Comparison of ENCODE assay signal across 1 cellular context in the genomic region with DNA sequence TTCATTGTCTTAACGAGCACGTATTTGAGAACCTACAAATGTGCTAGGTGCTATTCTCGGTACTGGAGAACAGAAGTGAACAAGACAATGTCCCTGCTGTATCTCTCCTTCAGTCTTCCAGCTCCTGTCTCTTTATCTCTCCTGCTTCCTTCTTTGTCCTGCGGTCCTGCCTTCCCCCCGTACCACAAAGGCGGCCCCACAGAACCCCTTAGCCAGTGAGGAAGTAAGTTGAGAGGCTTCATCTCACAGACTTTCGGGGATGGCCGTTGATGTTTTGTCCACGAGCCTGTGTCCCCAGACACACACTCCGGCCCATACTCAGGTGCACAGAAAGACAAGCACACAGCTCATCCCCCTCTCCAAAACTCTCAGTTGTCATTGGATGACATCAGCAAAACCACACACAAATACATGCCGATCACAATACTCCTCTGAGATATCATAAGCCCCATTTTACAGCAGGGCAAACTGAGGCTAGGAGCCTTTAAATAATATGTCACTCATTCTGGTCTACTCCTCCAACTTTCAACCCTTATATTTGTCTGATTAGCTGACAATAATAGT.
A peak's percentile ranks its signal among the peaks of the same experiment; 100 is the strongest.
TF ChIP-seq lines count a peak whose summit lies in the region.

No MANE protein-coding gene starts in this region.

TF ChIP-seq in K562, 482 proteins besides CTCF, POLR2A, EP300 and RAD21 (continued from another document and continues in another):
- TF ChIP-seq TSC22D4 (tag; IDR thresholded peaks at IDR 0.05): no peak
- no peak for TF ChIP-seq ZNF589 (CRISPR knock-in tag; IDR thresholded peaks at IDR 0.05; ENCODE audit: low read depth)
- TF ChIP-seq CHD2 (IDR thresholded peaks at IDR 0.05; ENCODE audit: low read depth, low read length): no peak
- TF ChIP-seq, protein P1, sequence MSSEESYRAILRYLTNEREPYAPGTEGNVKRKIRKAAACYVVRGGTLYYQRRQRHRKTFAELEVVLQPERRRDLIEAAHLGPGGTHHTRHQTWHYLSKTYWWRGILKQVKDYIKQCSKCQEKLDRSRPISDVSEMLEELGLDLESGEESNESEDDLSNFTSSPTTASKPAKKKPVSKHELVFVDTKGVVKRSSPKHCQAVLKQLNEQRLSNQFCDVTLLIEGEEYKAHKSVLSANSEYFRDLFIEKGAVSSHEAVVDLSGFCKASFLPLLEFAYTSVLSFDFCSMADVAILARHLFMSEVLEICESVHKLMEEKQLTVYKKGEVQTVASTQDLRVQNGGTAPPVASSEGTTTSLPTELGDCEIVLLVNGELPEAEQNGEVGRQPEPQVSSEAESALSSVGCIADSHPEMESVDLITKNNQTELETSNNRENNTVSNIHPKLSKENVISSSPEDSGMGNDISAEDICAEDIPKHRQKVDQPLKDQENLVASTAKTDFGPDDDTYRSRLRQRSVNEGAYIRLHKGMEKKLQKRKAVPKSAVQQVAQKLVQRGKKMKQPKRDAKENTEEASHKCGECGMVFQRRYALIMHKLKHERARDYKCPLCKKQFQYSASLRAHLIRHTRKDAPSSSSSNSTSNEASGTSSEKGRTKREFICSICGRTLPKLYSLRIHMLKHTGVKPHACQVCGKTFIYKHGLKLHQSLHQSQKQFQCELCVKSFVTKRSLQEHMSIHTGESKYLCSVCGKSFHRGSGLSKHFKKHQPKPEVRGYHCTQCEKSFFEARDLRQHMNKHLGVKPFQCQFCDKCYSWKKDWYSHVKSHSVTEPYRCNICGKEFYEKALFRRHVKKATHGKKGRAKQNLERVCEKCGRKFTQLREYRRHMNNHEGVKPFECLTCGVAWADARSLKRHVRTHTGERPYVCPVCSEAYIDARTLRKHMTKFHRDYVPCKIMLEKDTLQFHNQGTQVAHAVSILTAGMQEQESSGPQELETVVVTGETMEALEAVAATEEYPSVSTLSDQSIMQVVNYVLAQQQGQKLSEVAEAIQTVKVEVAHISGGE (CRISPR knock-in tag; IDR thresholded peaks at IDR 0.05): no peak
- no peak for TF ChIP-seq E2F8 (IDR thresholded peaks at IDR 0.05; ENCODE audit: low read depth, partially characterized antibody)
- no peak for TF ChIP-seq RHOXF2B (CRISPR knock-in tag; conservative IDR thresholded peaks at IDR 0.05)
- TF ChIP-seq JUN (IDR thresholded peaks at IDR 0.05; ENCODE audit: borderline replicate concordance, low read depth, low read length): no peak
- 0 out of 2 replicates have a peak, but pooled peaks have one; percentile 19 for TF ChIP-seq JUN (CRISPR knock-in tag; IDR thresholded peaks at IDR 0.05; ENCODE audit: borderline replicate concordance)
- no peak for TF ChIP-seq CEBPZ (IDR thresholded peaks at IDR 0.05; ENCODE audit: borderline replicate concordance, low read depth, low read length)
- TF ChIP-seq CHD4 (IDR thresholded peaks at IDR 0.05; ENCODE audit: insufficient read depth, insufficient replicate concordance, low read depth, low read length, poor library complexity, severe bottlenecking): peak; percentile 98
- TF ChIP-seq, protein P2, sequence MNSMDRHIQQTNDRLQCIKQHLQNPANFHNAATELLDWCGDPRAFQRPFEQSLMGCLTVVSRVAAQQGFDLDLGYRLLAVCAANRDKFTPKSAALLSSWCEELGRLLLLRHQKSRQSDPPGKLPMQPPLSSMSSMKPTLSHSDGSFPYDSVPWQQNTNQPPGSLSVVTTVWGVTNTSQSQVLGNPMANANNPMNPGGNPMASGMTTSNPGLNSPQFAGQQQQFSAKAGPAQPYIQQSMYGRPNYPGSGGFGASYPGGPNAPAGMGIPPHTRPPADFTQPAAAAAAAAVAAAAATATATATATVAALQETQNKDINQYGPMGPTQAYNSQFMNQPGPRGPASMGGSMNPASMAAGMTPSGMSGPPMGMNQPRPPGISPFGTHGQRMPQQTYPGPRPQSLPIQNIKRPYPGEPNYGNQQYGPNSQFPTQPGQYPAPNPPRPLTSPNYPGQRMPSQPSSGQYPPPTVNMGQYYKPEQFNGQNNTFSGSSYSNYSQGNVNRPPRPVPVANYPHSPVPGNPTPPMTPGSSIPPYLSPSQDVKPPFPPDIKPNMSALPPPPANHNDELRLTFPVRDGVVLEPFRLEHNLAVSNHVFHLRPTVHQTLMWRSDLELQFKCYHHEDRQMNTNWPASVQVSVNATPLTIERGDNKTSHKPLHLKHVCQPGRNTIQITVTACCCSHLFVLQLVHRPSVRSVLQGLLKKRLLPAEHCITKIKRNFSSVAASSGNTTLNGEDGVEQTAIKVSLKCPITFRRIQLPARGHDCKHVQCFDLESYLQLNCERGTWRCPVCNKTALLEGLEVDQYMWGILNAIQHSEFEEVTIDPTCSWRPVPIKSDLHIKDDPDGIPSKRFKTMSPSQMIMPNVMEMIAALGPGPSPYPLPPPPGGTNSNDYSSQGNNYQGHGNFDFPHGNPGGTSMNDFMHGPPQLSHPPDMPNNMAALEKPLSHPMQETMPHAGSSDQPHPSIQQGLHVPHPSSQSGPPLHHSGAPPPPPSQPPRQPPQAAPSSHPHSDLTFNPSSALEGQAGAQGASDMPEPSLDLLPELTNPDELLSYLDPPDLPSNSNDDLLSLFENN (IDR thresholded peaks at IDR 0.05; ENCODE audit: low read depth in 2 of 2, low read length in 2 of 2): no peak
- TF ChIP-seq POLR2B (IDR thresholded peaks at IDR 0.05; ENCODE audit: low read depth, partially characterized antibody): no peak
- no peak for TF ChIP-seq RBM39 (optimal IDR thresholded peaks at IDR 0.05; ENCODE audit: low read depth, low read length)
- no peak for TF ChIP-seq MBD2 (IDR thresholded peaks at IDR 0.05; ENCODE audit: borderline replicate concordance, low read depth)
- TF ChIP-seq ATF1 (CRISPR knock-in tag; IDR thresholded peaks at IDR 0.05): no peak
- no peak for TF ChIP-seq ATF1 (tag; IDR thresholded peaks at IDR 0.05)
- TF ChIP-seq EHMT2 (IDR thresholded peaks at IDR 0.05): peak; percentile 64
- TF ChIP-seq GABPB1 (CRISPR knock-in tag; IDR thresholded peaks at IDR 0.05): no peak
- no peak for TF ChIP-seq ZNF318 (IDR thresholded peaks at IDR 0.05; ENCODE audit: borderline replicate concordance in 1 of 2, low read depth in 1 of 2)
- TF ChIP-seq TRIM24 (IDR thresholded peaks at IDR 0.05): 0 out of 4 replicates have a peak, but pooled peaks of 1 of the 2 experiments have one; percentile 16
- no peak for TF ChIP-seq ZNF277 (CRISPR knock-in tag; IDR thresholded peaks at IDR 0.05; ENCODE audit: borderline replicate concordance)
- TF ChIP-seq ZZZ3 (IDR thresholded peaks at IDR 0.05): no peak
- no peak for TF ChIP-seq ZNF707 (CRISPR knock-in tag; conservative IDR thresholded peaks at IDR 0.05)
- TF ChIP-seq ZFP30 (CRISPR knock-in tag; IDR thresholded peaks at IDR 0.05; ENCODE audit: borderline replicate concordance): no peak
- TF ChIP-seq ZNF282 (CRISPR knock-in tag; IDR thresholded peaks at IDR 0.05): no peak
- no peak for TF ChIP-seq ZNF347 (CRISPR knock-in tag; IDR thresholded peaks at IDR 0.05; ENCODE audit: low read depth)
- TF ChIP-seq SRF (CRISPR knock-in tag; IDR thresholded peaks at IDR 0.05): peak in 1 of 2 experiments; percentile 13; a peak in 1 of 4 replicates
- TF ChIP-seq YBX1 (IDR thresholded peaks at IDR 0.05): no peak
- TF ChIP-seq SRSF9 (IDR thresholded peaks at IDR 0.05; ENCODE audit: borderline replicate concordance, low read depth, low read length): no peak
- no peak for TF ChIP-seq ESRRB (CRISPR knock-in tag; IDR thresholded peaks at IDR 0.05; ENCODE audit: borderline replicate concordance)
- TF ChIP-seq DLX4 (CRISPR knock-in tag; IDR thresholded peaks at IDR 0.05): no peak
